Comparison of ENCODE assay signal across 29 cellular contexts in the genomic region with DNA sequence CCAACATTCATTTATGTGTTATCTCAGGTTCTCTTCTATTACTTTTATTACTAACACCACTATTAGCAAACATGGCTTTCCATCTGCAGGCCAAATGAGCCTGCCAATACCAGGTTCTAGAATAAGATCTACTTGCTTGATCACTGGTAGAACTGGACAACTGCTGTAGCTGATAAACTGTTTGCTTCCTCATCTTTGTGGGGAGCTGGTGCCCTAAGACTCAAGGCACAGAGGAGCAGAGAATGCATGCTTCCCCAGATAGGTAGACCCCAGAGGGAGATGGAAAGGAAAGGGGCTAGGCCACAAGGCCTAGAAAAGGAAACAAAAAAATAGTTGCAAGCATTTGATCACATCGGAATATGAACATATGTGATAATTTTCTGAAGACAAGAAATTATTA.
"Had no signal": no experiment of that assay in that cellular context is flagged by ENCODE, and none has a peak within 500 bp of the region (broad histone marks: within the 10 kb centered on the region; RNA-seq: fewer than 3 reads in every experiment).

No MANE protein-coding gene starts in this region.

- H3K9me3 ChIP-seq: ascending aorta, MG63, SJCRH30 had no signal

- ATAC-seq: activated CD8-positive, alpha-beta T cell treated with anti-CD3 and anti-CD28 coated beads for 36 hours; Panc1 had no signal

- H3K27ac Mint-ChIP-seq: activated CD4-positive, alpha-beta T cell treated with anti-CD3 and anti-CD28 coated beads, Interleukin-2, amount 10 ng/mL, durations not matched to agents 24 days and 14 days; activated CD8-positive, alpha-beta T cell treated with anti-CD3 and anti-CD28 coated beads for 36 hours; activated naive CD4-positive, alpha-beta T cell treated with anti-CD3 and anti-CD28 coated beads, Interleukin-2, amount 50 U/mL, for 24 hours; activated naive CD8-positive, alpha-beta T cell treated with anti-CD3 and anti-CD28 coated beads, Interleukin-2, amount 10 ng/mL, durations not matched to agents 7 days and 5 days; activated T-cell treated with anti-CD3 and anti-CD28 coated beads, Interleukin-2, amount 50 U/mL, for 24 hours; activated T-helper 2 cell treated with anti-CD3 and anti-CD28 coated beads, Interferon-gamma antibody, Interleukin-2, Interleukin-4, amounts not matched to agents 10 μg/mL and 5 μg/mL and 100 μg/mL, durations not matched to agents 14 hours and 24 hours and 36 hours; T-helper 2 cell treated with Interferon-gamma antibody and Interleukin-4, amounts not matched to agents 5 μg/mL and 100 μg/mL, for 36 hours had no signal

- H3K4me3 ChIP-seq: ascending aorta, cardiac muscle cell, MG63, SJCRH30, SK-N-MC had no signal

- H3K27ac ChIP-seq: ascending aorta, cardiac muscle cell, SJCRH30, SK-N-MC had no signal

- DNase-seq: activated CD4-positive, alpha-beta T cell treated with anti-CD3 and anti-CD28 coated beads, Interleukin-2, amount 10 ng/mL, durations not matched to agents 24 days and 14 days; activated CD4-positive, alpha-beta T cell treated with anti-CD3 and anti-CD28 coated beads, Interleukin-2, amount 50 U/mL, for 4 hours; activated CD8-positive, alpha-beta T cell treated with anti-CD3 and anti-CD28 coated beads for 36 hours; activated gamma-delta T cell; activated naive CD4-positive, alpha-beta T cell treated with Interleukin-2 at 50 U/mL for 16 hours; activated naive CD8-positive, alpha-beta T cell treated with anti-CD3 and anti-CD28 coated beads, Interleukin-2, amount 10 ng/mL, durations not matched to agents 7 days and 5 days; activated T-cell treated with anti-CD3 and anti-CD28 coated beads, Interleukin-2, amount 50 U/mL, for 24 hours; amygdala; Karpas-422; KBM-7; MG63; NCI-H1048; NCI-H1105 treated with DMSO at 0.1 percent for 48 hours; NCI-H1436 treated with DMSO at 0.1 percent for 48 hours; NCI-H1694 treated with DMSO at 0.1 percent for 48 hours; NCI-H2107; NCI-H2171; NCI-H526; NCI-H774; SHP77; SJCRH30 had no signal

- H3K27me3 Mint-ChIP-seq: activated CD8-positive, alpha-beta T cell treated with anti-CD3 and anti-CD28 coated beads for 36 hours; activated naive CD4-positive, alpha-beta T cell treated with anti-CD3 and anti-CD28 coated beads, Interleukin-2, amount 50 U/mL, for 24 hours; activated naive CD8-positive, alpha-beta T cell treated with anti-CD3 and anti-CD28 coated beads, Interleukin-2, amount 10 ng/mL, durations not matched to agents 7 days and 5 days; activated T-cell treated with anti-CD3 and anti-CD28 coated beads, Interleukin-2, amount 50 U/mL, for 24 hours; central memory CD8-positive, alpha-beta T cell had no signal

- H3K4me1 ChIP-seq: ascending aorta had no signal

- H3K4me3 Mint-ChIP-seq: activated CD4-positive, alpha-beta T cell treated with anti-CD3 and anti-CD28 coated beads, Interleukin-2, amount 10 ng/mL, durations not matched to agents 24 days and 14 days; activated CD8-positive, alpha-beta T cell treated with anti-CD3 and anti-CD28 coated beads for 36 hours; activated naive CD4-positive, alpha-beta T cell treated with anti-CD3 and anti-CD28 coated beads, Interleukin-2, amount 50 U/mL, for 24 hours; activated naive CD8-positive, alpha-beta T cell treated with anti-CD3 and anti-CD28 coated beads, Interleukin-2, amount 10 ng/mL, durations not matched to agents 7 days and 5 days; activated T-cell treated with anti-CD3 and anti-CD28 coated beads, Interleukin-2, amount 50 U/mL, for 24 hours; central memory CD8-positive, alpha-beta T cell; T-helper 2 cell treated with Interferon-gamma antibody and Interleukin-4, amounts not matched to agents 5 μg/mL and 100 μg/mL, for 36 hours had no signal

- H3K9me3 Mint-ChIP-seq: activated CD8-positive, alpha-beta T cell treated with anti-CD3 and anti-CD28 coated beads for 36 hours; activated naive CD4-positive, alpha-beta T cell treated with anti-CD3 and anti-CD28 coated beads, Interleukin-2, amount 50 U/mL, for 24 hours; activated T-cell treated with anti-CD3 and anti-CD28 coated beads, Interleukin-2, amount 50 U/mL, for 24 hours; activated T-helper 2 cell treated with anti-CD3 and anti-CD28 coated beads, Interferon-gamma antibody, Interleukin-2, Interleukin-4, amounts not matched to agents 10 μg/mL and 5 μg/mL and 100 μg/mL, durations not matched to agents 14 hours and 24 hours and 36 hours; central memory CD8-positive, alpha-beta T cell; T-helper 2 cell treated with Interferon-gamma antibody and Interleukin-4, amounts not matched to agents 5 μg/mL and 100 μg/mL, for 36 hours had no signal

- H3K27me3 ChIP-seq: ascending aorta, cardiac muscle cell, MG63, SJCRH30 had no signal

- H3K36me3 ChIP-seq: ascending aorta, cardiac muscle cell, MG63, SJCRH30 had no signal

- H3K36me3 Mint-ChIP-seq: activated naive CD4-positive, alpha-beta T cell treated with anti-CD3 and anti-CD28 coated beads, Interleukin-2, amount 50 U/mL, for 24 hours had no signal
